In the genomic region with DNA sequence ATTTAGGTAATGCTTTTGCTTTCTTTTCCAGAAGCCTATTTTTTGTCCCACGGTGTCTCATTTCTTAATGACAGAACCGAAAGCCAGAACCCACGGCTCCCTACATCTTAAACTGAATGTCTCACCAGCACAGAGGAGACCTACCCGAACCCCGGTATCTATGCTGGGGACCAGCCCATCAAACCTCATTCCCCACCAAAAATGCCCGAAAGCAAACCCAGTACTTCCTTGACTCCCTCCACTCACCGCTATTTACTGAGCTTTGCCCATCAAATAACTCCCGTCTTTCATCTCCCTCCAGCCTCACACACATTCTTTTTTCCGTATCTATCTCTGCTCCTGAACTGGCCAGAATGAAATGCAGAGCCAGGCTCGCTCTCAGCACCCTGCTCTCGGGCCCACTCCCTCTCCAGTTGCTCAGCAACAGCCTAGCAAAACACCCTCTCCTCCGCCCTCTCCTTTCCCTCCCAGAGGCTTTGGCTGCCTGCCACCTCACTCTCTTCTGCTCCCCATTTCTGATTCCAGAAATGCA, we compare ENCODE assay signal across 8 cellular contexts. TPM values are rescaled to one million over a fixed set of nuclear protein-coding genes. Genes with fewer than 3 reads are reported as not detected.
A peak's percentile ranks its signal among the peaks of the same experiment; 100 is the strongest.
DNase-seq lines count a peak whose midpoint lies in the region; ATAC-seq and TF ChIP-seq lines count a peak whose summit lies in the region.

No MANE protein-coding gene starts in this region.

- H3K36me3 ChIP-seq in left ventricle myocardium inferior (peaks cover 14% of the 10 kb centered on the region), parathyroid adenoma (ENCODE audit: control insufficient read depth, insufficient read depth, low read length) (no peaks in the 10 kb centered on the region)

- intact Hi-C loops in activated CD4-positive, alpha-beta T cell treated with anti-CD3 and anti-CD28 coated beads for 36 hours (cut with DNase I, micrococcal nuclease): loop anchor here (5.0 to 10.0 kb wide), 4 partner anchors 59 to 1066 kb away; partner anchors contain the start of gene IGFBP2 (in 1 of the 2)
- intact Hi-C loops in left ventricle myocardium inferior (cut with micrococcal nuclease): loop anchor here (10.0 kb wide), 1 partner anchor 294 kb away; no protein-coding TSS in a partner anchor

- peaks cover 51% of the 10 kb centered on the region for H3K27me3 Mint-ChIP-seq in activated CD4-positive, alpha-beta T cell treated with anti-CD3 and anti-CD28 coated beads for 36 hours

- H3K27ac Mint-ChIP-seq in activated CD4-positive, alpha-beta T cell treated with anti-CD3 and anti-CD28 coated beads for 36 hours: no peak overlapping the region

- CTCF ChIA-PET in activated CD4-positive, alpha-beta T cell treated with anti-CD3 and anti-CD28 coated beads for 36 hours (lab: Charles Lee): no interaction called here

- H3K9me3 ChIP-seq in left ventricle myocardium inferior (replicated peaks) (no peaks in the 10 kb centered on the region), parathyroid adenoma (ENCODE audit: control insufficient read depth, low read length) (no peaks in the 10 kb centered on the region)

- no peaks in the 10 kb centered on the region for H3K79me2 ChIP-seq in parathyroid adenoma

- no peaks in the 10 kb centered on the region for H3K36me3 Mint-ChIP-seq in activated CD4-positive, alpha-beta T cell treated with anti-CD3 and anti-CD28 coated beads for 36 hours (ENCODE audit: low read depth)

- H3K4me3 Mint-ChIP-seq in activated CD4-positive, alpha-beta T cell treated with anti-CD3 and anti-CD28 coated beads for 36 hours: peak overlapping the region; percentile 37

- TF ChIP-seq CTCF in left ventricle myocardium inferior (IDR thresholded peaks at IDR 0.05; ENCODE audit: borderline replicate concordance) (no peak), parathyroid adenoma (IDR thresholded peaks at IDR 0.05) (no peak)

- H3K9ac ChIP-seq in parathyroid adenoma: no peak overlapping the region

- H3K4me3 ChIP-seq in left ventricle myocardium inferior (peak overlapping the region; percentile 73), parathyroid adenoma (ENCODE audit: low read depth, low read length) (peak overlapping the region; percentile 29)

- no peak for ATAC-seq in activated CD4-positive, alpha-beta T cell treated with anti-CD3 and anti-CD28 coated beads for 36 hours
- ATAC-seq in HG03460 (IDR thresholded peaks at IDR 0.05; ENCODE audit: unreplicated experiment): no peak

- H3K4me1 Mint-ChIP-seq in activated CD4-positive, alpha-beta T cell treated with anti-CD3 and anti-CD28 coated beads for 36 hours: peaks cover 32% of the 10 kb centered on the region

- POLR2A ChIA-PET in activated CD4-positive, alpha-beta T cell treated with anti-CD3 and anti-CD28 coated beads for 36 hours (lab: Charles Lee): no interaction called here

- H3K27me3 ChIP-seq in left ventricle myocardium inferior (ENCODE audit: low read depth) (peaks cover 11% of the 10 kb centered on the region), parathyroid adenoma (ENCODE audit: control insufficient read depth, insufficient read depth, low read length) (no peaks in the 10 kb centered on the region)

- H3K27ac ChIP-seq in angular gyrus (ENCODE audit: low read depth, low read length) (peak overlapping the region; percentile 64), left ventricle myocardium inferior (replicated peaks) (peak overlapping the region; percentile 94), parathyroid adenoma (no peak overlapping the region)

- H3K4me1 ChIP-seq in left ventricle myocardium inferior: peaks cover 94% of the 10 kb centered on the region
- H3K4me1 ChIP-seq in parathyroid adenoma: peaks cover 2% of the 10 kb centered on the region

- peak; percentile 67 for DNase-seq in activated CD4-positive, alpha-beta T cell treated with anti-CD3 and anti-CD28 coated beads for 36 hours
- no peak for DNase-seq in activated CD4-positive, alpha-beta T cell treated with anti-CD3 and anti-CD28 coated beads for 4 hours
- peak; percentile 91 for DNase-seq in NCI-H2227 treated with DMSO at 0.1 percent for 48 hours (lab: John Stamatoyannopoulos, UW)
- peak; percentile 88 for DNase-seq in left ventricle myocardium inferior
- no peak for DNase-seq in effector CD4-positive, alpha-beta T cell

- H3K9me3 Mint-ChIP-seq in activated CD4-positive, alpha-beta T cell treated with anti-CD3 and anti-CD28 coated beads for 36 hours (ENCODE audit: low read depth): no peaks in the 10 kb centered on the region

- no peak overlapping the region for H2AFZ ChIP-seq in parathyroid adenoma

- peak overlapping the region; percentile 28 for H3K4me2 ChIP-seq in parathyroid adenoma (ENCODE audit: low read length)

RNA-seq across cellular contexts. Expression of gene IGFBP5, which starts 4.1 kb away (rescaled TPM):
- not detected for total RNA-seq in activated CD4-positive, alpha-beta T cell treated with anti-CD3 and anti-CD28 coated beads for 36 hours
- 138 TPM for total RNA-seq in left ventricle myocardium inferior

RNA-seq across cellular contexts. Expression of gene IGFBP2, which starts 58.1 kb away (rescaled TPM):
- total RNA-seq in activated CD4-positive, alpha-beta T cell treated with anti-CD3 and anti-CD28 coated beads for 36 hours: 10 to 100 TPM in 1 of 2 experiments, 1 to 10 TPM in 1; 9.8 to 11.5 TPM
- 136 TPM for total RNA-seq in left ventricle myocardium inferior

Comparison
In these comparisons a context has a peak if more than half of its experiments do, and no peak if none do; other contexts are left out.
1. DNase-seq: peak in activated CD4-positive, alpha-beta T cell treated with anti-CD3 and anti-CD28 coated beads for 36 hours (single experiment), NCI-H2227 treated with DMSO at 0.1 percent for 48 hours (single experiment) and left ventricle myocardium inferior (single experiment); none in activated CD4-positive, alpha-beta T cell treated with anti-CD3 and anti-CD28 coated beads for 4 hours (0 of 2) and effector CD4-positive, alpha-beta T cell (single experiment).
2. RNA of gene IGFBP5, which starts 4.1 kb away (total RNA-seq): 138 TPM in left ventricle myocardium inferior (single experiment); not detected in activated CD4-positive, alpha-beta T cell treated with anti-CD3 and anti-CD28 coated beads for 36 hours; every median in the first group is over 100 times any median in the second.
3. RNA of gene IGFBP2, which starts 58.1 kb away (total RNA-seq): 136 TPM in left ventricle myocardium inferior (single experiment); 9.8 to 11.5 TPM in activated CD4-positive, alpha-beta T cell treated with anti-CD3 and anti-CD28 coated beads for 36 hours; every median in the first group is over 10 times any median in the second.